In the genomic region with DNA sequence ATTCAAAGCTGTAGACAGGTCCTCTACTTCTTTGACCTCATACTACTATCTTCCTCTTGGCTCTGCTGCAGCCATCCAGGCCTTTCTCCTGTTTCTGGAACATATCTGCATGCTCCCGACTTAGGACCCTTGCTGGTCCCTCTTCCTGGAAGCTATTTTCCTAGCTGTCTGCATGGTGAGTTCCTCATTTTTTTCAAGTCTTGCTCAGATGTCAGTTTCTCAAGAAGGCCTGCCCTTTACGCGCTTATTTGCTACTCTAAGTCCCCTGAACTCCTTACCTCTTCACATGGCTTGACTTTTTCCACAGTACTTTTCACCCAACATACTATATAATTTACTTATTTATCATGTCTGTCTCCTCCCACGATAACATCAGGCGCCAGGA, we compare ENCODE assay signal across 1 cellular context.
TF ChIP-seq lines count a peak whose summit lies in the region.

No MANE protein-coding gene starts in this region.

TF ChIP-seq in GM23338, 12 proteins besides CTCF, POLR2A, EP300 and RAD21 (continued from another document):
- no peak for TF ChIP-seq EZH2 (IDR thresholded peaks at IDR 0.05; ENCODE audit: low read depth, unreplicated experiment)
- TF ChIP-seq, protein P1, sequence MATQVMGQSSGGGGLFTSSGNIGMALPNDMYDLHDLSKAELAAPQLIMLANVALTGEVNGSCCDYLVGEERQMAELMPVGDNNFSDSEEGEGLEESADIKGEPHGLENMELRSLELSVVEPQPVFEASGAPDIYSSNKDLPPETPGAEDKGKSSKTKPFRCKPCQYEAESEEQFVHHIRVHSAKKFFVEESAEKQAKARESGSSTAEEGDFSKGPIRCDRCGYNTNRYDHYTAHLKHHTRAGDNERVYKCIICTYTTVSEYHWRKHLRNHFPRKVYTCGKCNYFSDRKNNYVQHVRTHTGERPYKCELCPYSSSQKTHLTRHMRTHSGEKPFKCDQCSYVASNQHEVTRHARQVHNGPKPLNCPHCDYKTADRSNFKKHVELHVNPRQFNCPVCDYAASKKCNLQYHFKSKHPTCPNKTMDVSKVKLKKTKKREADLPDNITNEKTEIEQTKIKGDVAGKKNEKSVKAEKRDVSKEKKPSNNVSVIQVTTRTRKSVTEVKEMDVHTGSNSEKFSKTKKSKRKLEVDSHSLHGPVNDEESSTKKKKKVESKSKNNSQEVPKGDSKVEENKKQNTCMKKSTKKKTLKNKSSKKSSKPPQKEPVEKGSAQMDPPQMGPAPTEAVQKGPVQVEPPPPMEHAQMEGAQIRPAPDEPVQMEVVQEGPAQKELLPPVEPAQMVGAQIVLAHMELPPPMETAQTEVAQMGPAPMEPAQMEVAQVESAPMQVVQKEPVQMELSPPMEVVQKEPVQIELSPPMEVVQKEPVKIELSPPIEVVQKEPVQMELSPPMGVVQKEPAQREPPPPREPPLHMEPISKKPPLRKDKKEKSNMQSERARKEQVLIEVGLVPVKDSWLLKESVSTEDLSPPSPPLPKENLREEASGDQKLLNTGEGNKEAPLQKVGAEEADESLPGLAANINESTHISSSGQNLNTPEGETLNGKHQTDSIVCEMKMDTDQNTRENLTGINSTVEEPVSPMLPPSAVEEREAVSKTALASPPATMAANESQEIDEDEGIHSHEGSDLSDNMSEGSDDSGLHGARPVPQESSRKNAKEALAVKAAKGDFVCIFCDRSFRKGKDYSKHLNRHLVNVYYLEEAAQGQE (IDR thresholded peaks at IDR 0.05; ENCODE audit: unreplicated experiment), result no peak
